ENCODE assay signal across 21 cellular contexts in genomic region chr1:3736131-3736561, GRCh38. TPM values are rescaled to one million over a fixed set of nuclear protein-coding genes. Genes with fewer than 3 reads are reported as not detected.
"Had no signal": no experiment of that assay in that cellular context is flagged by ENCODE, and none has a peak within 500 bp of the region (broad histone marks: within the 10 kb centered on the region; RNA-seq: fewer than 3 reads in every experiment).

No MANE protein-coding gene starts in this region.

- H3K27ac Mint-ChIP-seq: activated naive CD8-positive, alpha-beta T cell; endodermal cell; memory B cell; naive B cell; neural progenitor cell; T-helper 1 cell treated with Interleukin-12 subunit alpha and Interleukin-12 subunit beta and Interleukin-4 antibody, amounts not matched to agents 30 μg/mL and 1 μg/mL, for 36 hours had no signal

- H3K4me1 Mint-ChIP-seq: endodermal cell, memory B cell, naive B cell had no signal

- H3K4me2 ChIP-seq: neural progenitor cell had no signal

- DNase-seq: caudate nucleus; dorsolateral prefrontal cortex; endodermal cell; foreskin fibroblast; kidney glomerular epithelial cell; naive B cell; stimulated activated CD4-positive, alpha-beta T cell treated with anti-CD3 and anti-CD28 coated beads, Interleukin-2, amount 100 ng/mL, for 24 hours; stimulated activated naive CD4-positive, alpha-beta T cell treated with Interleukin-2 at 50 U/mL for 16 hours; substantia nigra; transverse colon; uterus had no signal

- H3K36me3 ChIP-seq: neural progenitor cell, transverse colon, uterus had no signal

- H3K9me3 Mint-ChIP-seq: endodermal cell; memory B cell; naive B cell; neural progenitor cell; T-helper 1 cell treated with Interleukin-12 subunit alpha and Interleukin-12 subunit beta and Interleukin-4 antibody, amounts not matched to agents 30 μg/mL and 1 μg/mL, for 36 hours had no signal

- H3K4me3 Mint-ChIP-seq: activated naive CD8-positive, alpha-beta T cell; endodermal cell; memory B cell; naive B cell; neural progenitor cell; T-helper 1 cell treated with Interleukin-12 subunit alpha and Interleukin-12 subunit beta and Interleukin-4 antibody, amounts not matched to agents 30 μg/mL and 1 μg/mL, for 36 hours had no signal

- H2AFZ ChIP-seq: neural progenitor cell had no signal

- H3K27ac ChIP-seq: epithelial cell of prostate, neural progenitor cell, pancreas, transverse colon, uterus had no signal

- H3K27me3 Mint-ChIP-seq: activated naive CD8-positive, alpha-beta T cell; memory B cell had no signal

- H3K4me3 ChIP-seq: dorsolateral prefrontal cortex, neural progenitor cell, pancreas, transverse colon, uterus had no signal

- H3K27me3 ChIP-seq: dorsolateral prefrontal cortex, neural progenitor cell, pancreas, uterus had no signal

- H3K4me1 ChIP-seq: pancreas, transverse colon, uterus had no signal

- H3K9me3 ChIP-seq: pancreas, transverse colon, uterus had no signal

- FAIRE-seq: colon, pancreas had no signal

- ATAC-seq: pancreas had no signal

- H3K9ac ChIP-seq: neural progenitor cell had no signal

RNA-seq across cellular contexts. Expression of gene CCDC27, which starts 16.1 kb away (rescaled TPM):
- total RNA-seq: endodermal cell, liver, mononuclear cell, pulmonary artery endothelial cell, transverse colon, uterus had no signal
- polyA plus RNA-seq: liver, pancreas had no signal

RNA-seq across cellular contexts. Expression of gene SMIM1, which starts 36.4 kb away (rescaled TPM):
- total RNA-seq: transverse colon had no signal
